18 cellular contexts compared by ENCODE assay signal in genomic region chr19:43004846-43005245, GRCh38. TPM values are rescaled to one million over a fixed set of nuclear protein-coding genes. Genes with fewer than 3 reads are reported as not detected.
"Had no signal": no experiment of that assay in that cellular context is flagged by ENCODE, and none has a peak within 500 bp of the region (broad histone marks: within the 10 kb centered on the region; RNA-seq: fewer than 3 reads in every experiment).

No MANE protein-coding gene starts in this region.

RNA-seq across cellular contexts. Expression of gene PSG11, which starts 21.4 kb away (rescaled TPM):
- total RNA-seq: activated CD4-positive, alpha-beta T cell treated with anti-CD3 and anti-CD28 coated beads for 36 hours; activated CD8-positive, alpha-beta memory T cell treated with anti-CD3 and anti-CD28 coated beads, Interleukin-2, amount 10 ng/mL, durations not matched to agents 7 days and 5 days; activated CD8-positive, alpha-beta T cell treated with anti-CD3 and anti-CD28 coated beads, Interleukin-2, amount 10 ng/mL, durations not matched to agents 7 days and 5 days; activated T-helper 2 cell treated with anti-CD3 and anti-CD28 coated beads, Interferon-gamma antibody, Interleukin-2, Interleukin-4, amounts not matched to agents 10 μg/mL and 5 μg/mL and 100 μg/mL, durations not matched to agents 14 hours and 24 hours and 36 hours; bronchial epithelial cell; colonic mucosa; esophagus squamous epithelium; gastrocnemius medialis; left lung; lung; mucosa of descending colon; osteocyte; posterior vena cava; sciatic nerve; smooth muscle cell; thyroid gland; upper lobe of left lung; vagina had no signal
- polyA plus RNA-seq: lung, smooth muscle cell had no signal
